Comparison of ENCODE assay signal across 12 cellular contexts in the genomic region with DNA sequence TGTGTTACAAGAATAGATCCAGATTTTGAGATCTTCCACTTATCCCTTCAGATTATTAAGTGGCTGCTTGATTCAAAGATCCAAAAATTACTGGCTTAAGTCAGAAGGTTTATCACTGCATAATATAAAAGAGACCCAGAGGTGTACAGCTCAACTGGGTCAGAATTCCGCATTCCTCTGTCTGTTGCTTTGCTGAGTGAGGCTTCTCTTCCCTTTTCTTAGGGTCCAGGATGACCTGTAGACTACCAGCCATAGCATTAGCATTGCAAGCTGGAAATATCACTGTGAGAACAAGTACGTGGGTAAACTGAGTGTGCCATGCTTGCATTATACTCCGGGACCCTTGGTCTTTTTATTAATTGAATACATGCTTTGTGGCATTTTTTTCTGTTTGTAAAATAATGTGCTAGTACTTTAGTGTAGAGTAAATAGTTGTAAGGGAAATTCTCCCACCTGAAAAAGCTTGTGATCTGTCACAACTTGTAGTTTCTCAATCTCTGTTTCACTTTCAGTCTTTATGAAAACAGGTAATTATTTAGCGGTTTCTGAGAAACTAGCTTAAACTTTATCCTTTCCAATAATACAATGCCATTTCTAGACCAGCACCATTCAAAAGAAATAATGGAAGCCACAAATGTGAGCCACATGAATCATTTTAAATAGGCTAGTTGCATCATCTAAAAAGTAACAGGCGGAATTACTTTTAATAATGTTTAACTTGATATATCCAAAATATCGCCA.
DNase-seq lines count a peak whose midpoint lies in the region; ATAC-seq lines count a peak whose summit lies in the region.
"Had no signal": no experiment of that assay in that cellular context is flagged by ENCODE, and none has a peak within 500 bp of the region (broad histone marks: within the 10 kb centered on the region; RNA-seq: fewer than 3 reads in every experiment).

No MANE protein-coding gene starts in this region.

- H2AK5ac ChIP-seq in mesenchymal stem cell (ENCODE audit: low read length, severe bottlenecking), result no peak overlapping the region

- H3K4me1 ChIP-seq in CD4-positive, alpha-beta memory T cell (ENCODE audit: insufficient read depth, low read length), result peaks cover 23% of the 10 kb centered on the region
- no peaks in the 10 kb centered on the region for H3K4me1 ChIP-seq in mesenchymal stem cell (ENCODE audit: control insufficient read depth, insufficient read depth, low read depth, low read length)

- H2BK12ac ChIP-seq in mesenchymal stem cell (ENCODE audit: low read length in 2 of 2), result no peak overlapping the region

- no peak overlapping the region for H3K14ac ChIP-seq in mesenchymal stem cell (ENCODE audit: low read length in 2 of 2)

- peak overlapping the region; percentile 12 for H3K27ac ChIP-seq in CD4-positive, alpha-beta memory T cell (ENCODE audit: low read depth, low read length)
- H3K27ac ChIP-seq in mesenchymal stem cell (ENCODE audit: low read length, poor library complexity, severe bottlenecking), result no peak overlapping the region
- H3K27ac ChIP-seq: stomach had no signal

- WGBS in mesenchymal stem cell, result 94% methylated on average over 4 of the region's 6 CpGs

- no peak overlapping the region for H3K23ac ChIP-seq in mesenchymal stem cell (ENCODE audit: low read length in 2 of 2)

- no peak overlapping the region for H3K4ac ChIP-seq in mesenchymal stem cell (ENCODE audit: low read depth in 1 of 2, low read length in 2 of 2)

- no peak overlapping the region for H2AFZ ChIP-seq in mesenchymal stem cell (ENCODE audit: low read depth, low read length)

- ATAC-seq in GM18511 (IDR thresholded peaks at IDR 0.05; ENCODE audit: unreplicated experiment) (peak; percentile 57), HG03097 (IDR thresholded peaks at IDR 0.05; ENCODE audit: low FRiP score, unreplicated experiment) (peak; percentile 58), HG02981 (IDR thresholded peaks at IDR 0.05; ENCODE audit: unreplicated experiment) (no peak)
- ATAC-seq in activated naive CD4-positive, alpha-beta T cell treated with anti-CD3 and anti-CD28 coated beads, Interleukin-2, amount 50 U/mL, for 72 hours, result peak; percentile 62 to 76

- no peaks in the 10 kb centered on the region for H3K9me3 ChIP-seq in CD4-positive, alpha-beta memory T cell (ENCODE audit: control insufficient read depth in 1 of 2, low read length in 2 of 2)
- no peaks in the 10 kb centered on the region for H3K9me3 ChIP-seq in mesenchymal stem cell (ENCODE audit: control insufficient read depth, low read length)
- H3K9me3 ChIP-seq: stomach had no signal

- no peaks in the 10 kb centered on the region for H3K27me3 ChIP-seq in CD4-positive, alpha-beta memory T cell (ENCODE audit: insufficient read depth, low read length)
- H3K27me3 ChIP-seq in mesenchymal stem cell (ENCODE audit: control insufficient read depth in 1 of 2, insufficient read depth in 1 of 2, low read length in 2 of 2), result no peaks in the 10 kb centered on the region
- H3K27me3 ChIP-seq: stomach had no signal

- POLR2A ChIA-PET in CD4-positive, alpha-beta memory T cell (lab: Charles Lee; ENCODE audit: partially characterized antibody), result interaction anchor here (0.8 to 1.7 kb wide), 5 partner anchors 21 to 477 kb away, joined by 3 to 6 read pairs (median 4); a partner anchor contains a TSS

- H3K27ac Mint-ChIP-seq in CD4-positive, alpha-beta memory T cell, result peak overlapping the region in 6 of 7 donors; percentile 4 to 84 (median 65)
- peak overlapping the region; percentile 48 to 78 for H3K27ac Mint-ChIP-seq in activated naive CD4-positive, alpha-beta T cell treated with anti-CD3 and anti-CD28 coated beads, Interleukin-2, amount 50 U/mL, for 72 hours
- H3K27ac Mint-ChIP-seq: B cell, progenitor cell of endocrine pancreas had no signal

- H3K4me1 Mint-ChIP-seq in CD4-positive, alpha-beta memory T cell, result peaks cover 20 to 31% (median 25%) of the 10 kb centered on the region in 4 donors

- no peaks in the 10 kb centered on the region for H3K9me3 Mint-ChIP-seq in CD4-positive, alpha-beta memory T cell
- H3K9me3 Mint-ChIP-seq in activated naive CD4-positive, alpha-beta T cell treated with anti-CD3 and anti-CD28 coated beads, Interleukin-2, amount 50 U/mL, for 72 hours, result no peaks in the 10 kb centered on the region

- peak overlapping the region in 7 of 8 donors; percentile 14 to 77 (median 67) for H3K4me3 Mint-ChIP-seq in CD4-positive, alpha-beta memory T cell
- H3K4me3 Mint-ChIP-seq: B cell had no signal

- H3K36me3 ChIP-seq in CD4-positive, alpha-beta memory T cell (ENCODE audit: insufficient read depth, low read length), result no peaks in the 10 kb centered on the region
- no peaks in the 10 kb centered on the region for H3K36me3 ChIP-seq in mesenchymal stem cell (ENCODE audit: control insufficient read depth in 1 of 2, insufficient read depth in 2 of 2, low read depth in 1 of 2, low read length in 2 of 2)

- no peaks in the 10 kb centered on the region for H3K79me1 ChIP-seq in mesenchymal stem cell (replicated peaks; ENCODE audit: low read length, poor library complexity, severe bottlenecking)

- CTCF ChIA-PET in CD4-positive, alpha-beta memory T cell (lab: Charles Lee; ENCODE audit: partially characterized antibody), result interaction anchor here (1.0 to 12.2 kb wide), 18 partner anchors 8 to 476 kb away, joined by 3 to 121 read pairs (median 5); a partner anchor contains a TSS

- H3K27me3 Mint-ChIP-seq in CD4-positive, alpha-beta memory T cell, result no peaks in the 10 kb centered on the region
- H3K27me3 Mint-ChIP-seq: B cell, progenitor cell of endocrine pancreas had no signal

- H3K18ac ChIP-seq in mesenchymal stem cell (ENCODE audit: low read depth in 1 of 2, low read length in 2 of 2), result no peak overlapping the region

- no peak overlapping the region for H3K9ac ChIP-seq in mesenchymal stem cell (ENCODE audit: low read length)

- no peak overlapping the region for H3K4me3 ChIP-seq in CD4-positive, alpha-beta memory T cell (ENCODE audit: low read length in 2 of 2)
- no peak overlapping the region for H3K4me3 ChIP-seq in mesenchymal stem cell (ENCODE audit: insufficient read depth in 1 of 2, low read depth in 1 of 2, low read length in 2 of 2)
- H3K4me3 ChIP-seq: stomach had no signal

- no peak overlapping the region for H3K4me2 ChIP-seq in mesenchymal stem cell (ENCODE audit: low read length, poor library complexity, severe bottlenecking)

- H2BK5ac ChIP-seq in mesenchymal stem cell (ENCODE audit: low read depth, low read length, poor library complexity, severe bottlenecking), result no peak overlapping the region

- H2BK15ac ChIP-seq in mesenchymal stem cell (ENCODE audit: low read depth, poor library complexity, severe bottlenecking), result no peak overlapping the region

- peaks cover 5 to 14% of the 10 kb centered on the region in 2 donors for H3K36me3 Mint-ChIP-seq in CD4-positive, alpha-beta memory T cell
- H3K36me3 Mint-ChIP-seq in activated naive CD4-positive, alpha-beta T cell treated with anti-CD3 and anti-CD28 coated beads, Interleukin-2, amount 50 U/mL, for 72 hours, result no peaks in the 10 kb centered on the region

- H4K8ac ChIP-seq in mesenchymal stem cell (ENCODE audit: low read length), result no peak overlapping the region

- H2BK120ac ChIP-seq in mesenchymal stem cell (ENCODE audit: low read depth, low read length), result no peak overlapping the region

- DNase-seq in CD4-positive, alpha-beta memory T cell, result no peak
- no peak for DNase-seq in activated naive CD4-positive, alpha-beta T cell treated with anti-CD3 and anti-CD28 coated beads, Interleukin-2, amount 50 U/mL, for 72 hours (ENCODE audit: low spot score in 2 of 2)
- DNase-seq in NCI-H1092 (lab: John Stamatoyannopoulos, UW), result no peak
- DNase-seq in mesenchymal stem cell, result no peak
- DNase-seq in kidney tubule cell (ENCODE audit: low spot score), result no peak
- DNase-seq: stimulated activated CD4-positive, alpha-beta T cell treated with anti-CD3 and anti-CD28 coated beads, Interleukin-1b, Interleukin-23, amount 100 ng/mL, for 48 hours; stomach had no signal

- H4K91ac ChIP-seq in mesenchymal stem cell (ENCODE audit: low read length), result no peak overlapping the region

- intact Hi-C loops in CD4-positive, alpha-beta memory T cell (cut with micrococcal nuclease), result loop anchor here (1.0 kb wide), 2 partner anchors 156 to 231 kb away; no protein-coding TSS in a partner anchor
